ENCODE assay signal across 8 cellular contexts in genomic region chr17:49031965-49032928, GRCh38. TPM values are rescaled to one million over a fixed set of nuclear protein-coding genes. Genes with fewer than 3 reads are reported as not detected.
A peak's percentile ranks its signal among the peaks of the same experiment; 100 is the strongest.
DNase-seq lines count a peak whose midpoint lies in the region; ATAC-seq and TF ChIP-seq lines count a peak whose summit lies in the region.

No MANE protein-coding gene starts in this region.

- no TSS peak for BruUV-seq in MCF 10A (replicated peaks; lab: Mats Ljungman, UMichigan)

- no peaks in the 10 kb centered on the region for H3K36me3 Mint-ChIP-seq in MCF 10A (ENCODE audit: insufficient read depth, unreplicated experiment)

- POLR2A ChIA-PET in MCF 10A (lab: Yijun Ruan, JAX) = interaction anchor here (0.6 to 1.8 kb wide), 11 partner anchors 39 to 222 kb away, joined by 3 to 17 read pairs (median 5); partner anchors contain the start of genes ATP5MC1 and SNF8

- DNase-seq in activated naive CD4-positive, alpha-beta T cell treated with Interleukin-2 at 50 U/mL for 16 hours = peak; percentile 29
- no peak for DNase-seq in activated naive CD4-positive, alpha-beta T cell (lab: John Stamatoyannopoulos, UW)
- peak; percentile 73 for DNase-seq in NCI-H1105 treated with DMSO at 0.1 percent for 48 hours (lab: John Stamatoyannopoulos, UW)
- DNase-seq in SK-N-DZ (ENCODE audit: low spot score) = peak; percentile 84
- peak; percentile 82 for DNase-seq in MCF 10A (ENCODE audit: unreplicated experiment)
- DNase-seq in iris pigment epithelial cell (ENCODE audit: low read depth) = peak; percentile 76
- DNase-seq in stimulated activated CD4-positive, alpha-beta T cell treated with anti-CD3 and anti-CD28 coated beads, Interleukin-4, amount 100 ng/mL, for 24 hours = peak; percentile 55

- CTCF ChIA-PET in MCF 10A (lab: Yijun Ruan, JAX) = interaction anchor here (0.5 to 3.7 kb wide), 57 partner anchors 8 to 497 kb away, joined by 3 to 23 read pairs (median 4); partner anchors contain the start of genes ATP5MC1, HOXB8, PRAC2 and TTLL6

- H3K4me1 Mint-ChIP-seq in MCF 10A (ENCODE audit: insufficient read depth, unreplicated experiment) = peaks cover 12% of the 10 kb centered on the region

- no peak overlapping the region for H3K27ac Mint-ChIP-seq in MCF 10A (ENCODE audit: low read depth, unreplicated experiment)

- H3K9me3 Mint-ChIP-seq in MCF 10A (ENCODE audit: unreplicated experiment) = no peaks in the 10 kb centered on the region

- peak; percentile 52 for TF ChIP-seq CTCF in MCF 10A (IDR thresholded peaks at IDR 0.05; ENCODE audit: unreplicated experiment)

- no peak for ATAC-seq in HG03432 (IDR thresholded peaks at IDR 0.05; ENCODE audit: unreplicated experiment)

- no peak overlapping the region for H3K4me3 Mint-ChIP-seq in MCF 10A (ENCODE audit: unreplicated experiment)

- intact Hi-C loops in MCF 10A (cut with micrococcal nuclease) = loop anchor here (1.0 to 10.0 kb wide), 9 partner anchors 78 to 360 kb away; partner anchors contain the start of genes ATP5MC1 and SNF8

- H3K27me3 Mint-ChIP-seq in MCF 10A (ENCODE audit: insufficient read depth, unreplicated experiment) = peaks cover 11% of the 10 kb centered on the region

RNA-seq across cellular contexts. Expression of gene IGF2BP1, which starts 35.1 kb away (rescaled TPM):
- 63.4 and 72.2 TPM in 2 replicates for polyA plus RNA-seq in SK-N-DZ (2014; cell fraction: cytosol; rRNA removed)
- 47.9 and 78.5 TPM in 2 replicates for polyA plus RNA-seq in SK-N-DZ (2014; cell fraction: nucleus; rRNA removed)
- total RNA-seq in MCF 10A (2022) = 0.02 and 0.27 TPM in 2 replicates

Comparison
In these comparisons a context has a peak if more than half of its experiments do, and no peak if none do; other contexts are left out.
1. DNase-seq: peak in activated naive CD4-positive, alpha-beta T cell treated with Interleukin-2 at 50 U/mL for 16 hours (single experiment), NCI-H1105 treated with DMSO at 0.1 percent for 48 hours (single experiment), SK-N-DZ (single experiment), MCF 10A (single experiment), iris pigment epithelial cell (single experiment) and stimulated activated CD4-positive, alpha-beta T cell treated with anti-CD3 and anti-CD28 coated beads, Interleukin-4, amount 100 ng/mL, for 24 hours (single experiment); none in activated naive CD4-positive, alpha-beta T cell (0 of 4).